3 cellular contexts compared by ENCODE assay signal in the genomic region with DNA sequence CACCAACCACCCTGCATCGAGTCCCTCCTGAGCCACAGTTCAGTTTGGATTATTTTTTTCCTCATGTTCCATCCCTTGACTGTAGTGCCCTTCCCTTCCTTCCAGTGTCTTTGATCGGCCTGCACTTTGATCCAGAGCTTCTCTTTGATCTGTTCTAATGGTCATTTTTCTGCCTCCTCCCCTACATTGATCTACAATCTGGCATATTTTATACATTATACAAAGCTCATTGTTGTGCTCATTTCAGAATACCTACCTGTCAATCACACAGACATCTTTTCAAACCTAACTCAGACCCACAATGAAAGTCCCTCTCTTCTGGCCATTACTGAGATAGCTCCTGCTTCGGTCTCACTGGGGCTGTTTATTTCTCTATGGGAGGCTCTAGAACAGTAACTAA. TPM values are rescaled to one million over a fixed set of nuclear protein-coding genes. Genes with fewer than 3 reads are reported as not detected.
"Had no signal": no experiment of that assay in that cellular context is flagged by ENCODE, and none has a peak within 500 bp of the region (broad histone marks: within the 10 kb centered on the region; RNA-seq: fewer than 3 reads in every experiment).

No MANE protein-coding gene starts in this region.

RNA-seq across cellular contexts. Expression of gene TMEM45B, which starts 8.2 kb away (rescaled TPM):
- total RNA-seq: endothelial cell of umbilical vein, left ventricle myocardium inferior had no signal
- polyA plus RNA-seq: heart right ventricle had no signal
